ENCODE assay signal across 26 cellular contexts in genomic region chr2:187220100-187220499, GRCh38.
"Had no signal": no experiment of that assay in that cellular context is flagged by ENCODE, and none has a peak within 500 bp of the region (broad histone marks: within the 10 kb centered on the region; RNA-seq: fewer than 3 reads in every experiment).

No MANE protein-coding gene starts in this region.

- H3K9ac ChIP-seq: parathyroid adenoma had no signal

- H2AFZ ChIP-seq: parathyroid adenoma had no signal

- DNase-seq: naive thymus-derived CD8-positive, alpha-beta T cell; nephron progenitor cell; occipital lobe; ovary; posterior cingulate gyrus; psoas muscle; right cardiac atrium; stimulated activated CD4-positive, alpha-beta T cell treated with anti-CD3 and anti-CD28 coated beads, Interleukin-15, amount 100 ng/mL, for 24 hours; stimulated activated CD4-positive, alpha-beta T cell treated with anti-CD3 and anti-CD28 coated beads, Interleukin-2, amount 100 ng/mL, for 24 hours; stimulated activated CD4-positive, alpha-beta T cell treated with anti-CD3 and anti-CD28 coated beads, Interleukin-2, amount 100 ng/mL, for 48 hours; stimulated activated CD4-positive, alpha-beta T cell treated with anti-CD3 and anti-CD28 coated beads, Interleukin-4, amount 100 ng/mL, for 24 hours; stimulated activated naive B cell treated with anti-CD40 and anti-IgM and Interleukin-4, amounts not matched to agents 10 μg/mL and 1 μg/mL and 100 μg/mL, for 72 hours; stimulated activated naive CD4-positive, alpha-beta T cell treated with Interleukin-2 at 50 U/mL for 16 hours; stomach; thyroid gland; trophoblast cell; upper lobe of left lung had no signal

- ATAC-seq: naive thymus-derived CD8-positive, alpha-beta T cell; natural killer cell treated with Interleukin-12 subunit alpha and Interleukin-12 subunit beta and Interleukin-15 and Interleukin-18, amount 100 ng/mL, for 72 hours; psoas muscle; right cardiac atrium; sciatic nerve; stimulated activated effector memory CD8-positive, alpha-beta T cell treated with anti-CD3 and anti-CD28 coated beads, Interleukin-12 subunit alpha, Interleukin-12 subunit beta, amount 100 ng/mL, for 72 hours; stimulated activated naive B cell treated with anti-CD40 and anti-IgM and Interleukin-4, amounts not matched to agents 10 μg/mL and 1 μg/mL and 100 μg/mL, for 72 hours had no signal

- H3K79me2 ChIP-seq: parathyroid adenoma had no signal

- H3K27me3 ChIP-seq: ovary, stomach, thyroid gland, tibial nerve, upper lobe of left lung, vagina had no signal

- FAIRE-seq: urothelium cell line had no signal

- H3K36me3 ChIP-seq: ovary, stomach, thoracic aorta, thyroid gland, tibial nerve, upper lobe of left lung, vagina had no signal

- H3K9me3 ChIP-seq: ovary, psoas muscle, stomach, thoracic aorta, thyroid gland, tibial nerve, upper lobe of left lung, vagina had no signal

- H3K27ac ChIP-seq: ovary, parathyroid adenoma, psoas muscle, skin epidermis, stomach, thoracic aorta, thyroid gland, tibial nerve, upper lobe of left lung, vagina had no signal

- H3K4me1 ChIP-seq: psoas muscle, stomach, thyroid gland, tibial nerve, upper lobe of left lung, vagina had no signal

- H3K4me3 ChIP-seq: ovary, psoas muscle, skin epidermis, stomach, thoracic aorta, thyroid gland, tibial nerve, upper lobe of left lung, vagina had no signal
